In genomic region chr22:23403720-23404688, GRCh38 we compare ENCODE assay signal across 2 cellular contexts.
TF ChIP-seq lines count a peak whose summit lies in the region.

No MANE protein-coding gene starts in this region.

TF ChIP-seq in HepG2, 621 proteins besides CTCF, POLR2A, EP300 and RAD21:
- TF ChIP-seq ZNF883 (CRISPR knock-in tag; IDR thresholded peaks at IDR 0.05; ENCODE audit: not compliant biosample characterization), result no peak
- no peak for TF ChIP-seq ZNF720 (CRISPR knock-in tag; IDR thresholded peaks at IDR 0.05)
- no peak for TF ChIP-seq EED (CRISPR knock-in tag; IDR thresholded peaks at IDR 0.05)
- no peak for TF ChIP-seq KLF15 (CRISPR knock-in tag; IDR thresholded peaks at IDR 0.05; ENCODE audit: borderline replicate concordance)
- TF ChIP-seq ZNF275 (CRISPR knock-in tag; IDR thresholded peaks at IDR 0.05; ENCODE audit: borderline replicate concordance), result 0 out of 2 replicates have a peak, but pooled peaks have one; percentile 14

TF ChIP-seq in SK-N-SH, 30 proteins besides CTCF, POLR2A, EP300 and RAD21:
- TF ChIP-seq SMC3 (IDR thresholded peaks at IDR 0.05; ENCODE audit: low read depth, low read length) (no peak), GABPA (IDR thresholded peaks at IDR 0.05; ENCODE audit: low read depth) (no peak), SIN3A (IDR thresholded peaks at IDR 0.05; ENCODE audit: borderline replicate concordance, low read depth, low read length) (no peak)
